In genomic region chr7:81625311-81625651, GRCh38 we compare ENCODE assay signal across 19 cellular contexts.
"Had no signal": no experiment of that assay in that cellular context is flagged by ENCODE, and none has a peak within 500 bp of the region (broad histone marks: within the 10 kb centered on the region; RNA-seq: fewer than 3 reads in every experiment).

No MANE protein-coding gene starts in this region.

- ATAC-seq: activated CD8-positive, alpha-beta memory T cell treated with anti-CD3 and anti-CD28 coated beads, Interleukin-2, amount 10 ng/mL, durations not matched to agents 7 days and 5 days; activated T-helper 17 cell treated with anti-CD3 and anti-CD28 coated beads, Interleukin-2, amount 50 U/mL, for 72 hours; gastrocnemius medialis; left ventricle myocardium superior; naive thymus-derived CD4-positive, alpha-beta T cell; stimulated activated naive CD8-positive, alpha-beta T cell treated with anti-CD3 and anti-CD28 coated beads, Interleukin-15, Interleukin-2, amounts not matched to agents 100 U/mL and 50 U/mL, for 24 hours had no signal

- H3K27me3 ChIP-seq: colonic mucosa, gastrocnemius medialis, tibial artery, vagina had no signal

- H3K4me3 ChIP-seq: colonic mucosa, gastrocnemius medialis, tibial artery, vagina had no signal

- H3K9me3 ChIP-seq: colonic mucosa, gastrocnemius medialis, tibial artery, vagina had no signal

- H3K36me3 ChIP-seq: colonic mucosa, gastrocnemius medialis, tibial artery, vagina had no signal

- DNase-seq: activated CD4-positive, alpha-beta memory T cell treated with anti-CD3 and anti-CD28 coated beads, Interleukin-2, amount 10 ng/mL, durations not matched to agents 7 days and 5 days; activated CD4-positive, alpha-beta T cell treated with anti-CD3 and anti-CD28 coated beads for 48 hours; activated CD4-positive, CD25-positive, alpha-beta regulatory T cell; activated CD8-positive, alpha-beta memory T cell treated with anti-CD3 and anti-CD28 coated beads, Interleukin-2, amount 10 ng/mL, durations not matched to agents 7 days and 5 days; activated naive CD4-positive, alpha-beta T cell; activated naive CD8-positive, alpha-beta T cell treated with anti-CD3 and anti-CD28 coated beads for 36 hours; central memory CD4-positive, alpha-beta T cell; colonic mucosa; gastrocnemius medialis; head of caudate nucleus; left ventricle myocardium superior; naive thymus-derived CD4-positive, alpha-beta T cell; retina; stimulated activated CD4-positive, alpha-beta T cell treated with anti-CD3 and anti-CD28 coated beads, Interleukin-2, amount 100 ng/mL, for 24 hours; stimulated activated naive CD8-positive, alpha-beta T cell treated with anti-CD3 and anti-CD28 coated beads, Interleukin-15, Interleukin-2, amounts not matched to agents 100 U/mL and 50 U/mL, for 24 hours; substantia nigra; tibial artery had no signal

- H3K4me1 ChIP-seq: colonic mucosa, gastrocnemius medialis, vagina had no signal

- H3K27ac ChIP-seq: colonic mucosa, gastrocnemius medialis, vagina had no signal
